Comparison of ENCODE assay signal across 8 cellular contexts in genomic region chr16:70250748-70251650, GRCh38. TPM values are rescaled to one million over a fixed set of nuclear protein-coding genes. Genes with fewer than 3 reads are reported as not detected.
DNase-seq lines count a peak whose midpoint lies in the region; ATAC-seq and TF ChIP-seq lines count a peak whose summit lies in the region.

No MANE protein-coding gene starts in this region.

- no peak for DNase-seq in BJ (ENCODE audit: low read depth)
- no peak for DNase-seq in SJSA1 (ENCODE audit: low read depth in 1 of 2, low spot score in 2 of 2)
- DNase-seq in iPS-NIHi7 (ENCODE audit: extremely low spot score): peak; percentile 63
- DNase-seq in stimulated activated CD4-positive, alpha-beta T cell treated with anti-CD3 and anti-CD28 coated beads, Interleukin-12 subunit alpha, Interleukin-12 subunit beta, amount 100 ng/mL, for 48 hours (ENCODE audit: low read depth in 2 of 3, low spot score in 1 of 3): peak in 2 of 3 donors; percentile 4 to 33
- no peak for DNase-seq in T-helper 9 cell

- H3K9me3 Mint-ChIP-seq in brain: peaks cover 0 to 2% (median 0%) of the 10 kb centered on the region in 5 experiments

- TF ChIP-seq CTCF in BJ (IDR thresholded peaks at IDR 0.05; ENCODE audit: insufficient read depth, low read depth, low read length): no peak
- no peak for TF ChIP-seq CTCF in brain (conservative IDR thresholded peaks at IDR 0.05)

- H3K27ac Mint-ChIP-seq in brain: peak overlapping the region in 4 of 5 experiments; percentile 66 to 95 (median 78)

- peak overlapping the region; percentile 81 to 87 (median 85) for H3K4me3 Mint-ChIP-seq in brain

- peaks cover 25% of the 10 kb centered on the region for H3K36me3 Mint-ChIP-seq in brain

- 0 out of 2 replicates have a peak, but pooled peaks cover 2% of the 10 kb centered on the region for H3K9me3 ChIP-seq in SJSA1 (replicated peaks)

- ATAC-seq in GM19025 (IDR thresholded peaks at IDR 0.05; ENCODE audit: low read depth, unreplicated experiment) (peak; percentile 47), HG03139 (IDR thresholded peaks at IDR 0.05; ENCODE audit: unreplicated experiment) (peak; percentile 25)

- H3K4me1 Mint-ChIP-seq in brain: peaks cover 33% of the 10 kb centered on the region

- CTCF ChIA-PET in BJ (lab: Yijun Ruan, JAX): interaction anchor here (1.2 to 7.3 kb wide), 7 partner anchors 12 to 90 kb away, joined by 3 to 46 read pairs (median 6); partner anchors contain the start of gene DDX19B

- H3K27me3 ChIP-seq in BJ (ENCODE audit: control insufficient read depth, insufficient read depth, low read length) (no peaks in the 10 kb centered on the region), SJSA1 (replicated peaks) (no peaks in the 10 kb centered on the region)

- H3K4me3 ChIP-seq in BJ (ENCODE audit: low read depth, low read length) (peak overlapping the region; percentile 53), SJSA1 (peak overlapping the region; percentile 60)

- POLR2A ChIA-PET in BJ (lab: Charles Lee): interaction anchor here (0.6 kb wide), 1 partner anchor 159 kb away, joined by 15 read pairs; no protein-coding TSS in a partner anchor

- no peaks in the 10 kb centered on the region for H3K27me3 Mint-ChIP-seq in brain

- no peak overlapping the region for H3K27ac ChIP-seq in SJSA1

- peaks cover 35% of the 10 kb centered on the region for H3K36me3 ChIP-seq in BJ (ENCODE audit: control insufficient read depth, insufficient read depth, low read length)
- H3K36me3 ChIP-seq in SJSA1: peaks cover 59% of the 10 kb centered on the region

- H3K4me1 ChIP-seq in SJSA1 (replicated peaks): peaks cover 11% of the 10 kb centered on the region

RNA-seq across cellular contexts. Expression of gene EXOSC6, which starts 0.7 kb away (rescaled TPM):
- polyA plus RNA-seq in BJ (2011; rRNA removed): 10.6 and 14.9 TPM in 2 replicates
- polyA minus RNA-seq in BJ (2011; rRNA and poly(A)+ RNA removed): 12.9 and 16.2 TPM in 2 replicates
- 32.1 and 35.0 TPM in 2 replicates for total RNA-seq in SJSA1 (2014; rRNA removed; shearing (Covaris generic))
- 14.5 TPM for polyA plus RNA-seq in brain (ENCODE audit: insufficient read depth, low read depth, low replicate concordance)

RNA-seq across cellular contexts. Expression of gene AARS1, which starts 38.3 kb away (rescaled TPM):
- 178 and 234 TPM in 2 replicates for polyA plus RNA-seq in BJ (2011; rRNA removed)
- polyA minus RNA-seq in BJ (2011; rRNA and poly(A)+ RNA removed): 186 and 255 TPM in 2 replicates
- total RNA-seq in SJSA1 (2014; rRNA removed; shearing (Covaris generic)): 69.6 and 77.0 TPM in 2 replicates
- polyA plus RNA-seq in brain (ENCODE audit: insufficient read depth, low read depth, low replicate concordance): 288 TPM

RNA-seq across cellular contexts. Expression of gene DDX19B, which starts 48.0 kb away (rescaled TPM):
- 33.6 and 55.9 TPM in 2 replicates for polyA plus RNA-seq in BJ (2011; rRNA removed)
- polyA minus RNA-seq in BJ (2011; rRNA and poly(A)+ RNA removed): 10.7 and 14.6 TPM in 2 replicates
- 39.6 and 55.9 TPM in 2 replicates for total RNA-seq in SJSA1 (2014; rRNA removed; shearing (Covaris generic))
- 98.4 TPM for polyA plus RNA-seq in brain (ENCODE audit: insufficient read depth, low read depth, low replicate concordance)

Comparison
In these comparisons a context has a peak if more than half of its experiments do, and no peak if none do; other contexts are left out.
1. DNase-seq: peak in iPS-NIHi7 (single experiment) and stimulated activated CD4-positive, alpha-beta T cell treated with anti-CD3 and anti-CD28 coated beads, Interleukin-12 subunit alpha, Interleukin-12 subunit beta, amount 100 ng/mL, for 48 hours (2 of 3); none in BJ (single experiment), SJSA1 (0 of 2) and T-helper 9 cell (single experiment).